5 cellular contexts compared by ENCODE assay signal in the genomic region with DNA sequence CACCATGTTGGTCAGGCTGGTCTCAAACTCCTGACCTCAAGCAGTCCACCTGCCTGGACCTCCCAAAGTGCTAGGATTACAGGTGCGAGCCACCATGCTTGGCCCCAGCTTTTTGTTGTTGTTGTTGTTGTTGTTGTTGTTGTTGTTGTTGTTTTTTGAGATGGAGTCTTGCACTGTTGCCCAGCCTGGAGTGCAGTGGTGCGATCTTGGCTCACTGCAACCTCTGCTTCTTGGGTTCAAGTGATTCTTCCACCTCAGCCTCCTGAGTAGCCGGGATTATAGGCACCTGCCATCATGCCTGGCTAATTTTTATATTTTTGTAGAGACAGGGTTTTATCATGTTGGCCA. TPM values are rescaled to one million over a fixed set of nuclear protein-coding genes. Genes with fewer than 3 reads are reported as not detected.
"Had no signal": no experiment of that assay in that cellular context is flagged by ENCODE, and none has a peak within 500 bp of the region (broad histone marks: within the 10 kb centered on the region; RNA-seq: fewer than 3 reads in every experiment).

No MANE protein-coding gene starts in this region.

RNA-seq across cellular contexts. Expression of gene C16orf90, which starts 21.7 kb away (rescaled TPM):
- total RNA-seq: HT-29, IMR-90, M059J, SK-MEL-5 had no signal
- polyA plus RNA-seq: IMR-90, SK-N-SH had no signal
